In the genomic region with DNA sequence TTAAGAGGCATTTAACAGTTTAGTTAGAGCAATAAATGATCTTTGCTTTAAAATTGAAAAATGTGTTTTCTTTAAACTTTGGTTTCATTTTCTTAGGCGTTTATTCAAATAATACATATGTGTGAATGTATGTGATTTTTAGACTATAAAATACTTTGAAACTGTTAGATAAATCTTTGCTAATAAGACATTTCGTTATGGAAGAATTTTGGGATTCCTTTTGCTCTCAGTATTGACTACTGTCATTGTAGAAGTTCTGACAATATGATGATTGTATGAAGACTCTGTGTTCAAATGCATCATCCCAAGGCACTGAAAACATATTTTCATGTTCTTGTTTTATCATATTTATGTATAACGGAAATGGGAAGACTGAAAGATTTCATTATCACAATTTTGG, we compare ENCODE assay signal across 1 cellular context.
TF ChIP-seq lines count a peak whose summit lies in the region.

No MANE protein-coding gene starts in this region.

TF ChIP-seq in HCT116, 20 proteins besides CTCF, POLR2A, EP300 and RAD21 (continued from another document):
- TF ChIP-seq YY1 (IDR thresholded peaks at IDR 0.05; ENCODE audit: extremely low read depth, insufficient replicate concordance, low read depth, low read length) (no peak), EGR1 (IDR thresholded peaks at IDR 0.05; ENCODE audit: low read depth) (no peak), POLR2AphosphoS5 (IDR thresholded peaks at IDR 0.05; ENCODE audit: low read depth, low read length) (no peak), CBX3 (IDR thresholded peaks at IDR 0.05; ENCODE audit: low read depth) (no peak), TCF7L2 (IDR thresholded peaks at IDR 0.05; ENCODE audit: borderline replicate concordance, extremely low read depth, insufficient read depth, insufficient read length) (no peak), SP1 (IDR thresholded peaks at IDR 0.05; ENCODE audit: low read depth) (no peak), EZH2 (IDR thresholded peaks at IDR 0.05) (no peak), ZNF274 (IDR thresholded peaks at IDR 0.05; ENCODE audit: low read depth, low read length) (no peak), JUND (IDR thresholded peaks at IDR 0.05) (no peak)
- TF ChIP-seq, protein P1, sequence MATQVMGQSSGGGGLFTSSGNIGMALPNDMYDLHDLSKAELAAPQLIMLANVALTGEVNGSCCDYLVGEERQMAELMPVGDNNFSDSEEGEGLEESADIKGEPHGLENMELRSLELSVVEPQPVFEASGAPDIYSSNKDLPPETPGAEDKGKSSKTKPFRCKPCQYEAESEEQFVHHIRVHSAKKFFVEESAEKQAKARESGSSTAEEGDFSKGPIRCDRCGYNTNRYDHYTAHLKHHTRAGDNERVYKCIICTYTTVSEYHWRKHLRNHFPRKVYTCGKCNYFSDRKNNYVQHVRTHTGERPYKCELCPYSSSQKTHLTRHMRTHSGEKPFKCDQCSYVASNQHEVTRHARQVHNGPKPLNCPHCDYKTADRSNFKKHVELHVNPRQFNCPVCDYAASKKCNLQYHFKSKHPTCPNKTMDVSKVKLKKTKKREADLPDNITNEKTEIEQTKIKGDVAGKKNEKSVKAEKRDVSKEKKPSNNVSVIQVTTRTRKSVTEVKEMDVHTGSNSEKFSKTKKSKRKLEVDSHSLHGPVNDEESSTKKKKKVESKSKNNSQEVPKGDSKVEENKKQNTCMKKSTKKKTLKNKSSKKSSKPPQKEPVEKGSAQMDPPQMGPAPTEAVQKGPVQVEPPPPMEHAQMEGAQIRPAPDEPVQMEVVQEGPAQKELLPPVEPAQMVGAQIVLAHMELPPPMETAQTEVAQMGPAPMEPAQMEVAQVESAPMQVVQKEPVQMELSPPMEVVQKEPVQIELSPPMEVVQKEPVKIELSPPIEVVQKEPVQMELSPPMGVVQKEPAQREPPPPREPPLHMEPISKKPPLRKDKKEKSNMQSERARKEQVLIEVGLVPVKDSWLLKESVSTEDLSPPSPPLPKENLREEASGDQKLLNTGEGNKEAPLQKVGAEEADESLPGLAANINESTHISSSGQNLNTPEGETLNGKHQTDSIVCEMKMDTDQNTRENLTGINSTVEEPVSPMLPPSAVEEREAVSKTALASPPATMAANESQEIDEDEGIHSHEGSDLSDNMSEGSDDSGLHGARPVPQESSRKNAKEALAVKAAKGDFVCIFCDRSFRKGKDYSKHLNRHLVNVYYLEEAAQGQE (IDR thresholded peaks at IDR 0.05; ENCODE audit: low read depth) = no peak
